In genomic region chr4:123505077-123505456, GRCh38 we compare ENCODE assay signal across 8 cellular contexts.
DNase-seq lines count a peak whose midpoint lies in the region; ATAC-seq and TF ChIP-seq lines count a peak whose summit lies in the region.

No MANE protein-coding gene starts in this region.

- H3K4me3 ChIP-seq in BJ (ENCODE audit: low read depth, low read length) (peak overlapping the region; percentile 37), HFF-Myc (replicated peaks; ENCODE audit: low read depth, low read length) (peak overlapping the region; percentile 44; the same call in 1 of the 2 replicates), tibial artery (peak overlapping the region; percentile 58)

- TF ChIP-seq CTCF in BJ (IDR thresholded peaks at IDR 0.05; ENCODE audit: insufficient read depth, low read depth, low read length) (no peak), HFF-Myc (IDR thresholded peaks at IDR 0.05; ENCODE audit: low read depth, low read length, missing control alignments) (no peak), tibial artery (IDR thresholded peaks at IDR 0.05) (no peak)

- CTCF ChIA-PET in BJ (lab: Yijun Ruan, JAX), result interaction anchor here (0.7 to 1.0 kb wide), 2 partner anchors 95 to 156 kb away, joined by 3 read pairs; no protein-coding TSS in a partner anchor

- H3K9me3 ChIP-seq in tibial artery, result no peaks in the 10 kb centered on the region

- no peaks in the 10 kb centered on the region for H3K4me1 ChIP-seq in tibial artery

- H3K36me3 ChIP-seq in BJ (ENCODE audit: control insufficient read depth, insufficient read depth, low read length) (no peaks in the 10 kb centered on the region), tibial artery (no peaks in the 10 kb centered on the region)

- POLR2A ChIA-PET in BJ (lab: Charles Lee), result no interaction called here

- H3K27me3 ChIP-seq in BJ (ENCODE audit: control insufficient read depth, insufficient read depth, low read length) (no peaks in the 10 kb centered on the region; the same call in 1 of the 2 replicates), tibial artery (no peaks in the 10 kb centered on the region)

- intact Hi-C loops in tibial artery (cut with DNase I; ENCODE audit: low total_unique reads), result no loop called here

- ATAC-seq in left lobe of liver (peak; percentile 25), HG02610 (IDR thresholded peaks at IDR 0.05; ENCODE audit: unreplicated experiment) (no peak)

- peak overlapping the region; percentile 41 to 44 for H3K27ac ChIP-seq in tibial artery

- DNase-seq in BJ (ENCODE audit: low read depth) (no peak), HFF-Myc (ENCODE audit: extremely low read depth, low read depth) (no peak), amniotic stem cell (lab: John Stamatoyannopoulos, UW) (peak; percentile 2), left lobe of liver (ENCODE audit: low spot score) (no peak), tibial artery (no peak), Kasumi-1 (lab: John Stamatoyannopoulos, UW) (no peak), GOT3 (lab: John Stamatoyannopoulos, UW) (no peak)
